ENCODE assay signal across 8 cellular contexts in genomic region chr19:55599468-55600335, GRCh38. TPM values are rescaled to one million over a fixed set of nuclear protein-coding genes. Genes with fewer than 3 reads are reported as not detected.
DNase-seq lines count a peak whose midpoint lies in the region; ATAC-seq and TF ChIP-seq lines count a peak whose summit lies in the region.

FIZ1 (minus strand) TSS chr19:55599517; CDS start chr19:55597865, 1,652 bp downstream.
ZNF524 (plus strand) TSS chr19:55600288; CDS start chr19:55602113, 1,825 bp downstream.

- H3K9me3 Mint-ChIP-seq in T-cell, result peaks cover 0 to 3% (median 0%) of the 10 kb centered on the region in 3 donors

- TF ChIP-seq EP300 in upper lobe of left lung (IDR thresholded peaks at IDR 0.05), result no peak

- H3K4me3 Mint-ChIP-seq in T-cell, result peak within 1 kb of the TSS; percentile 98 to 99 (median 98)

- peaks cover 25 to 44% (median 27%) of the 10 kb centered on the region in 3 donors for H3K4me1 Mint-ChIP-seq in T-cell

- TF ChIP-seq CTCF in GM12875 (IDR thresholded peaks at IDR 0.05; ENCODE audit: borderline replicate concordance, insufficient read depth, low read depth, low read length) (no peak), upper lobe of left lung (IDR thresholded peaks at IDR 0.05) (peak in 2 of 6 experiments; percentile 11 to 40)

- WGBS in upper lobe of left lung, 2 donors, result 0% methylated on average over 30 to 53 of the region's 68 CpGs

- intact Hi-C loops in cardiac septum (cut with DNase I), result loop anchor here (2.0 kb wide), 2 partner anchors 83 to 123 kb away; partner anchors contain the start of gene ZNF628
- intact Hi-C loops in posterior cingulate gyrus (cut with DNase I), result no loop called here

- H3K36me3 Mint-ChIP-seq in T-cell, result peaks cover 33% of the 10 kb centered on the region

- POLR2A ChIA-PET in T-cell (lab: Charles Lee), result interaction anchor here (0.6 to 2.1 kb wide), 8 partner anchors 25 to 319 kb away, joined by 3 to 11 read pairs (median 4); partner anchors contain the start of gene ZNF784 (in 2 of the 2)

- peaks cover 18% of the 10 kb centered on the region for H3K36me3 ChIP-seq in adipocyte (ENCODE audit: control insufficient read depth, insufficient read depth, low read length, severe bottlenecking)
- H3K36me3 ChIP-seq in upper lobe of left lung, result peaks cover 0 to 36% (median 20%) of the 10 kb centered on the region in 4 donors

- H3K4me1 ChIP-seq in adipocyte (ENCODE audit: control insufficient read depth, insufficient read depth, low read length) (peaks cover 12% of the 10 kb centered on the region), upper lobe of left lung (peaks cover 21 to 41% (median 28%) of the 10 kb centered on the region in 4 donors)

- TF ChIP-seq POLR2A in upper lobe of left lung (IDR thresholded peaks at IDR 0.05), result peak in 1 of 4 donors; percentile 38

- peak within 1 kb of the TSS; percentile 97 to 99 (median 99) for H3K27ac ChIP-seq in upper lobe of left lung

- H3K9me3 ChIP-seq in adipocyte (ENCODE audit: control insufficient read depth, low read length), result no peaks in the 10 kb centered on the region
- no peaks in the 10 kb centered on the region for H3K9me3 ChIP-seq in upper lobe of left lung

- ATAC-seq in HG02840 (IDR thresholded peaks at IDR 0.05; ENCODE audit: low FRiP score, unreplicated experiment) (peak; percentile 59), T-cell (replicated peaks in 1 of 4) (peak; percentile 75 to 78 (median 76)), upper lobe of left lung (ENCODE audit: low FRiP score in 2 of 2) (peak; percentile 94 to 97)

- peak; percentile 100 for DNase-seq in NCI-H146 (lab: John Stamatoyannopoulos, UW)
- peak; percentile 86 to 97 (median 92) for DNase-seq in T-cell
- DNase-seq in adipocyte (ENCODE audit: low read depth), result peak; percentile 100
- peak; percentile 99 for DNase-seq in cardiac septum (ENCODE audit: low spot score)
- DNase-seq in posterior cingulate gyrus, result peak; percentile 97 to 100 (median 98)
- peak; percentile 97 to 98 for DNase-seq in upper lobe of left lung

- H3K27me3 Mint-ChIP-seq in T-cell, result no peaks in the 10 kb centered on the region

- CTCF ChIA-PET in T-cell (lab: Charles Lee), result interaction anchor here in 1 of 2 donors (0.6 to 1.7 kb wide), 13 partner anchors 13 to 260 kb away, joined by 3 to 10 read pairs (median 4); partner anchors contain the start of genes ISOC2, KMT5C, NAT14 and U2AF2

- H3K27me3 ChIP-seq in adipocyte (replicated peaks; ENCODE audit: control insufficient read depth, insufficient read depth, low read length) (no peaks in the 10 kb centered on the region), upper lobe of left lung (no peaks in the 10 kb centered on the region)

- H3K9ac ChIP-seq in adipocyte (ENCODE audit: low read length), result peak within 1 kb of the TSS; percentile 99

- peak within 1 kb of the TSS; percentile 100 for H3K27ac Mint-ChIP-seq in T-cell

- H3K4me3 ChIP-seq in GM12875 (ENCODE audit: low read depth, low read length), result peak within 1 kb of the TSS; percentile 95
- peak within 1 kb of the TSS; percentile 98 for H3K4me3 ChIP-seq in adipocyte (ENCODE audit: low read length)
- H3K4me3 ChIP-seq in upper lobe of left lung, result peak within 1 kb of the TSS; percentile 65 to 89 (median 76)

RNA-seq across cellular contexts. Expression of gene FIZ1, which starts in this region (rescaled TPM):
- total RNA-seq in T-cell (10 to 100 TPM in 4 of 5 donors, 1 to 10 TPM in 1; 9.8 to 27.7 (median 19.0) TPM), cardiac septum (19.4 TPM), upper lobe of left lung (10 to 100 TPM; 11.1 to 21.6 (median 16.3) TPM)

RNA-seq across cellular contexts. Expression of gene ZNF524, which starts in this region (rescaled TPM):
- 10 to 100 TPM; 14.9 to 42.2 (median 33.4) TPM for total RNA-seq in T-cell
- 13.7 TPM for total RNA-seq in cardiac septum
- 10 to 100 TPM; 19.9 to 58.7 (median 34.9) TPM for total RNA-seq in upper lobe of left lung

Comparison
In these comparisons a context has a peak if more than half of its experiments do, and no peak if none do; other contexts are left out.
1. Peak in every context shown above with its lines: DNase-seq, ATAC-seq, H3K4me3 ChIP-seq and H3K27ac ChIP-seq.